19 cellular contexts compared by ENCODE assay signal in genomic region chr11:6099577-6099976, GRCh38. TPM values are rescaled to one million over a fixed set of nuclear protein-coding genes. Genes with fewer than 3 reads are reported as not detected.
A peak's percentile ranks its signal among the peaks of the same experiment; 100 is the strongest.
DNase-seq lines count a peak whose midpoint lies in the region; ATAC-seq and TF ChIP-seq lines count a peak whose summit lies in the region.
"Had no signal": no experiment of that assay in that cellular context is flagged by ENCODE, and none has a peak within 500 bp of the region (broad histone marks: within the 10 kb centered on the region; RNA-seq: fewer than 3 reads in every experiment).

No MANE protein-coding gene starts in this region.

- H4K91ac ChIP-seq in H9 (ENCODE audit: insufficient read length, low read depth, low read length) = no peak overlapping the region

- no peak overlapping the region for H3K27ac ChIP-seq in BLaER1
- no peak overlapping the region for H3K27ac ChIP-seq in H9 (ENCODE audit: insufficient read length, low read depth, low read length)

- in situ Hi-C loops in SK-MEL-5 (cut with HindIII; ENCODE audit: low pct_unique_long_range_greater_than_20kb, low sequenced_read_pairs) = no loop called here

- no peak overlapping the region for H2BK120ac ChIP-seq in H9 (ENCODE audit: low read depth, low read length, poor library complexity, severe bottlenecking)

- H3K4me1 Mint-ChIP-seq in H9 (peaks cover 3 to 6% of the 10 kb centered on the region in 2 experiments; a peak in 1 of 4 replicates), CD14-positive monocyte (peaks cover 18% of the 10 kb centered on the region)
- H3K4me1 Mint-ChIP-seq in stimulated activated memory B cell treated with anti-CD40 and anti-IgM and Interleukin-4, amounts not matched to agents 10 μg/mL and 1 μg/mL and 100 μg/mL, for 72 hours = no peaks in the 10 kb centered on the region

- H3K9me3 ChIP-seq in BLaER1 (no peaks in the 10 kb centered on the region), H9 (ENCODE audit: control insufficient read depth, low read depth, low read length) (no peaks in the 10 kb centered on the region)

- no peak overlapping the region for H2BK15ac ChIP-seq in H9 (ENCODE audit: low read depth, low read length)

- H3K27ac Mint-ChIP-seq in H9 (0 out of 7 replicates have a peak overlapping the region, but pooled peaks of 1 of the 3 experiments have one; percentile 88), CD14-positive monocyte (no peak overlapping the region)
- no peak overlapping the region for H3K27ac Mint-ChIP-seq in stimulated activated memory B cell treated with anti-CD40 and anti-IgM and Interleukin-4, amounts not matched to agents 10 μg/mL and 1 μg/mL and 100 μg/mL, for 72 hours
- H3K27ac Mint-ChIP-seq: T-helper 1 cell treated with Interleukin-12 subunit alpha and Interleukin-12 subunit beta and Interleukin-4 antibody, amounts not matched to agents 30 μg/mL and 1 μg/mL, for 36 hours had no signal

- no peak overlapping the region for H3K14ac ChIP-seq in H9 (ENCODE audit: insufficient read depth, low read length)

- no peaks in the 10 kb centered on the region for H3K36me3 Mint-ChIP-seq in H9 (ENCODE audit: insufficient read depth in 1 of 3, low read depth in 3 of 3)
- H3K36me3 Mint-ChIP-seq in CD14-positive monocyte = peaks cover 4 to 11% of the 10 kb centered on the region in 2 donors
- H3K36me3 Mint-ChIP-seq in stimulated activated memory B cell treated with anti-CD40 and anti-IgM and Interleukin-4, amounts not matched to agents 10 μg/mL and 1 μg/mL and 100 μg/mL, for 72 hours = no peaks in the 10 kb centered on the region

- TF ChIP-seq CTCF in H9 (conservative IDR thresholded peaks at IDR 0.05) = peak; percentile 52
- no peak for TF ChIP-seq CTCF in CD14-positive monocyte (IDR thresholded peaks at IDR 0.05)

- no peak overlapping the region for H4K8ac ChIP-seq in H9 (replicated peaks; ENCODE audit: insufficient read length, low read depth, low read length)

- H2AK5ac ChIP-seq in H9 (ENCODE audit: insufficient read length, low read length) = no peak overlapping the region

- H3K79me1 ChIP-seq in H9 (ENCODE audit: insufficient read depth, low read depth, low read length, poor library complexity, severe bottlenecking) = no peaks in the 10 kb centered on the region

- no peak overlapping the region for H2BK20ac ChIP-seq in H9 (ENCODE audit: low read depth, low read length, poor library complexity, severe bottlenecking)

- no peaks in the 10 kb centered on the region for H3K23me2 ChIP-seq in H9 (ENCODE audit: insufficient read length, low read depth, low read length, poor library complexity, severe bottlenecking)

- H3K18ac ChIP-seq in H9 (ENCODE audit: insufficient read length, low read depth, low read length) = no peak overlapping the region

- H4K20me1 ChIP-seq in BLaER1 (no peaks in the 10 kb centered on the region), H9 (ENCODE audit: control insufficient read depth, insufficient read depth, insufficient read length) (no peaks in the 10 kb centered on the region)

- intact Hi-C loops in CD14-positive monocyte (cut with micrococcal nuclease) = no loop called here

- H3K4me1 ChIP-seq in BLaER1 = peaks cover 31% of the 10 kb centered on the region
- no peaks in the 10 kb centered on the region for H3K4me1 ChIP-seq in H9 (ENCODE audit: insufficient read depth, low read length)

- H3K56ac ChIP-seq in H9 (ENCODE audit: insufficient read length, low read depth, low read length) = no peak overlapping the region

- no peak overlapping the region for H2BK5ac ChIP-seq in H9 (ENCODE audit: insufficient read length, low read length)

- WGBS in H9 (ENCODE audit: extremely low coverage, insufficient read length, low lambda C conversion rate) = no CpG with 5 or more reads among the region's 2 CpGs

- H3K4me3 Mint-ChIP-seq in H9 (no peak overlapping the region), CD14-positive monocyte (no peak overlapping the region)
- H3K4me3 Mint-ChIP-seq in stimulated activated memory B cell treated with anti-CD40 and anti-IgM and Interleukin-4, amounts not matched to agents 10 μg/mL and 1 μg/mL and 100 μg/mL, for 72 hours = no peak overlapping the region
- H3K4me3 Mint-ChIP-seq: T-helper 1 cell treated with Interleukin-12 subunit alpha and Interleukin-12 subunit beta and Interleukin-4 antibody, amounts not matched to agents 30 μg/mL and 1 μg/mL, for 36 hours had no signal

- no peak for DNase-seq in H9
- DNase-seq in SK-MEL-5 (ENCODE audit: low read depth, low spot score) = peak; percentile 30
- peak; percentile 37 for DNase-seq in iPS-NIHi7 (ENCODE audit: extremely low spot score)
- DNase-seq in CD14-positive monocyte (ENCODE audit: low spot score) = no peak
- no peak for DNase-seq in DMS 273 (lab: John Stamatoyannopoulos, UW; ENCODE audit: unreplicated experiment)
- DNase-seq: GOT3, KBM-7, NCI-H1105, NCI-H2029 treated with DMSO at 0.1 percent for 48 hours, NCI-H2171, NCI-H345, NCI-H524 treated with DMSO at 0.1 percent for 48 hours had no signal

- H3K36me3 ChIP-seq in BLaER1 = no peaks in the 10 kb centered on the region

- H2BK12ac ChIP-seq in H9 (ENCODE audit: insufficient read length, low read depth, low read length) = no peak overlapping the region

- no peak overlapping the region for H3T11ph ChIP-seq in H9 (ENCODE audit: low read length)

- H3K23ac ChIP-seq in H9 (ENCODE audit: insufficient read length, low read depth, low read length) = no peak overlapping the region

- H4K5ac ChIP-seq in H9 (ENCODE audit: insufficient read length, low read depth, low read length) = no peak overlapping the region

- no peak overlapping the region for H2AFZ ChIP-seq in H9 (ENCODE audit: low read length)

- no peak overlapping the region for H3K4ac ChIP-seq in H9 (ENCODE audit: low read depth, low read length)

- H3K27me3 ChIP-seq in BLaER1 (no peaks in the 10 kb centered on the region), H9 (ENCODE audit: insufficient read depth, low read length) (no peaks in the 10 kb centered on the region)

- H3K4me3 ChIP-seq in BLaER1 = no peak overlapping the region

- peak overlapping the region; percentile 9; the same call in 1 of the 2 replicates for H3K4me2 ChIP-seq in BLaER1
- H3K4me2 ChIP-seq in H9 (ENCODE audit: insufficient read depth, insufficient read length, low read length) = no peak overlapping the region

- no peaks in the 10 kb centered on the region for H3K9me3 Mint-ChIP-seq in H9
- peaks cover 0 to 3% (median 0%) of the 10 kb centered on the region in 7 donors for H3K9me3 Mint-ChIP-seq in CD14-positive monocyte
- H3K9me3 Mint-ChIP-seq in stimulated activated memory B cell treated with anti-CD40 and anti-IgM and Interleukin-4, amounts not matched to agents 10 μg/mL and 1 μg/mL and 100 μg/mL, for 72 hours = no peaks in the 10 kb centered on the region
- H3K9me3 Mint-ChIP-seq: T-helper 1 cell treated with Interleukin-12 subunit alpha and Interleukin-12 subunit beta and Interleukin-4 antibody, amounts not matched to agents 30 μg/mL and 1 μg/mL, for 36 hours had no signal

- H3K9ac ChIP-seq in BLaER1 = no peak overlapping the region
- no peak overlapping the region for H3K9ac ChIP-seq in H9 (ENCODE audit: extremely low read depth, insufficient read length, low read length)

- no peak for ATAC-seq in stimulated activated memory B cell treated with anti-CD40 and anti-IgM and Interleukin-4, amounts not matched to agents 10 μg/mL and 1 μg/mL and 100 μg/mL, for 72 hours
- ATAC-seq: Right ventricle myocardium inferior had no signal

- no peaks in the 10 kb centered on the region for H3K79me2 ChIP-seq in H9 (ENCODE audit: insufficient read depth, low read length)

- H3K27me3 Mint-ChIP-seq in H9 (ENCODE audit: low read depth) (no peaks in the 10 kb centered on the region), CD14-positive monocyte (ENCODE audit: low read depth in 3 of 3) (peaks cover 16 to 33% (median 19%) of the 10 kb centered on the region in 3 donors)
- peaks cover 43% of the 10 kb centered on the region for H3K27me3 Mint-ChIP-seq in stimulated activated memory B cell treated with anti-CD40 and anti-IgM and Interleukin-4, amounts not matched to agents 10 μg/mL and 1 μg/mL and 100 μg/mL, for 72 hours

RNA-seq across cellular contexts. Expression of gene OR56B4, which starts 7.9 kb away (rescaled TPM):
- not detected in 2 replicates for total RNA-seq in H9 (2021)
- total RNA-seq in SK-MEL-5 (2014; rRNA removed; shearing (Covaris generic)) = not detected in 2 replicates
- polyA plus RNA-seq in SK-MEL-5 (2015; cell fraction: cytosol; rRNA removed) = not detected in 2 replicates
- polyA plus RNA-seq in SK-MEL-5 (2015; cell fraction: nucleus; rRNA removed) = not detected in 2 replicates
- polyA plus RNA-seq in CD14-positive monocyte = not detected
- total RNA-seq: A172, Daoy, Right ventricle myocardium inferior had no signal
- polyA plus RNA-seq: AG04450 had no signal

Comparison
In these comparisons a context has a peak if more than half of its experiments do, and no peak if none do; other contexts are left out.
1. DNase-seq: peak in SK-MEL-5 (single experiment) and iPS-NIHi7 (single experiment); none in H9 (single experiment), CD14-positive monocyte (single experiment) and DMS 273 (single experiment).